26 cellular contexts compared by ENCODE assay signal in genomic region chr12:57000393-57000792, GRCh38. TPM values are rescaled to one million over a fixed set of nuclear protein-coding genes. Genes with fewer than 3 reads are reported as not detected.
DNase-seq lines count a peak whose midpoint lies in the region; ATAC-seq lines count a peak whose summit lies in the region.
"Had no signal": no experiment of that assay in that cellular context is flagged by ENCODE, and none has a peak within 500 bp of the region (broad histone marks: within the 10 kb centered on the region; RNA-seq: fewer than 3 reads in every experiment).

No MANE protein-coding gene starts in this region.

- H3K4me3 Mint-ChIP-seq in activated CD4-positive, alpha-beta T cell treated with anti-CD3 and anti-CD28 coated beads for 36 hours: no peak overlapping the region
- no peak overlapping the region for H3K4me3 Mint-ChIP-seq in activated T-helper 1 cell treated with anti-CD3 and anti-CD28 coated beads, Interleukin-12 subunit alpha, Interleukin-12 subunit beta, Interleukin-2, Interleukin-4 antibody, amounts not matched to agents 30 ng/mL and 10 ng/mL and 1 ng/mL, durations not matched to agents 14 hours and 24 hours and 36 hours
- H3K4me3 Mint-ChIP-seq: activated naive CD4-positive, alpha-beta T cell treated with anti-CD3 and anti-CD28 coated beads, Interleukin-2, amount 10 ng/mL, durations not matched to agents 7 days and 5 days had no signal

- H3K18ac ChIP-seq in mesenchymal stem cell (ENCODE audit: low read depth in 1 of 2, low read length in 2 of 2): no peak overlapping the region

- H3K36me3 ChIP-seq in mesenchymal stem cell (ENCODE audit: control insufficient read depth in 1 of 2, insufficient read depth in 2 of 2, low read depth in 1 of 2, low read length in 2 of 2): peaks cover 51 to 59% of the 10 kb centered on the region in 2 experiments

- H3K27me3 Mint-ChIP-seq in activated CD4-positive, alpha-beta T cell treated with anti-CD3 and anti-CD28 coated beads for 36 hours: no peaks in the 10 kb centered on the region
- H3K27me3 Mint-ChIP-seq in activated T-helper 1 cell treated with anti-CD3 and anti-CD28 coated beads, Interleukin-12 subunit alpha, Interleukin-12 subunit beta, Interleukin-2, Interleukin-4 antibody, amounts not matched to agents 30 ng/mL and 10 ng/mL and 1 ng/mL, durations not matched to agents 14 hours and 24 hours and 36 hours (ENCODE audit: insufficient read depth): no peaks in the 10 kb centered on the region
- H3K27me3 Mint-ChIP-seq: activated naive CD4-positive, alpha-beta T cell treated with anti-CD3 and anti-CD28 coated beads, Interleukin-2, amount 10 ng/mL, durations not matched to agents 7 days and 5 days; progenitor cell of endocrine pancreas had no signal

- no peak overlapping the region for H3K27ac ChIP-seq in mesenchymal stem cell (ENCODE audit: low read length, poor library complexity, severe bottlenecking)
- H3K27ac ChIP-seq: 22Rv1, esophagus muscularis mucosa, skin epidermis, stomach, tibial nerve had no signal

- H3K9me3 Mint-ChIP-seq in activated CD4-positive, alpha-beta T cell treated with anti-CD3 and anti-CD28 coated beads for 36 hours (ENCODE audit: low read depth): no peaks in the 10 kb centered on the region
- no peaks in the 10 kb centered on the region for H3K9me3 Mint-ChIP-seq in activated T-helper 1 cell treated with anti-CD3 and anti-CD28 coated beads, Interleukin-12 subunit alpha, Interleukin-12 subunit beta, Interleukin-2, Interleukin-4 antibody, amounts not matched to agents 30 ng/mL and 10 ng/mL and 1 ng/mL, durations not matched to agents 14 hours and 24 hours and 36 hours
- H3K9me3 Mint-ChIP-seq: activated naive CD4-positive, alpha-beta T cell treated with anti-CD3 and anti-CD28 coated beads, Interleukin-2, amount 10 ng/mL, durations not matched to agents 7 days and 5 days had no signal

- H3K27ac Mint-ChIP-seq in activated CD4-positive, alpha-beta T cell treated with anti-CD3 and anti-CD28 coated beads for 36 hours: peak overlapping the region; percentile 37
- H3K27ac Mint-ChIP-seq in activated T-helper 1 cell treated with anti-CD3 and anti-CD28 coated beads, Interleukin-12 subunit alpha, Interleukin-12 subunit beta, Interleukin-2, Interleukin-4 antibody, amounts not matched to agents 30 ng/mL and 10 ng/mL and 1 ng/mL, durations not matched to agents 14 hours and 24 hours and 36 hours: peak overlapping the region; percentile 27
- H3K27ac Mint-ChIP-seq: progenitor cell of endocrine pancreas had no signal

- no peaks in the 10 kb centered on the region for H3K27me3 ChIP-seq in mesenchymal stem cell (ENCODE audit: control insufficient read depth in 1 of 2, insufficient read depth in 1 of 2, low read length in 2 of 2)
- H3K27me3 ChIP-seq: esophagus muscularis mucosa, stomach, tibial nerve had no signal

- peaks cover 7% of the 10 kb centered on the region for H3K4me1 ChIP-seq in mesenchymal stem cell (ENCODE audit: control insufficient read depth, insufficient read depth, low read depth, low read length)

- no peak for DNase-seq in activated CD4-positive, alpha-beta T cell treated with anti-CD3 and anti-CD28 coated beads for 36 hours
- DNase-seq in activated CD4-positive, alpha-beta T cell treated with anti-CD3 and anti-CD28 coated beads for 1 hour: no peak
- DNase-seq in EH (ENCODE audit: low read depth) (peak; percentile 25), mesenchymal stem cell (no peak), epidermal melanocyte (ENCODE audit: insufficient read length, low spot score) (no peak), T1000 (lab: John Stamatoyannopoulos, UW) (no peak)
- DNase-seq in activated T-helper 1 cell treated with anti-CD3 and anti-CD28 coated beads, Interleukin-12 subunit alpha, Interleukin-12 subunit beta, Interleukin-2, Interleukin-4 antibody, amounts not matched to agents 30 ng/mL and 10 ng/mL and 1 ng/mL, durations not matched to agents 14 hours and 24 hours and 36 hours (ENCODE audit: low spot score): no peak
- DNase-seq: activated naive CD4-positive, alpha-beta T cell treated with anti-CD3 and anti-CD28 coated beads, Interleukin-2, amount 10 ng/mL, durations not matched to agents 7 days and 5 days; AML-193; DMS53; hippocampal formation; NCI-H1105 treated with DMSO at 0.1 percent for 48 hours; NCI-H2029 treated with DMSO at 0.1 percent for 48 hours; NCI-H345; stomach had no signal

- peaks cover 65% of the 10 kb centered on the region for H3K79me1 ChIP-seq in mesenchymal stem cell (replicated peaks; ENCODE audit: low read length, poor library complexity, severe bottlenecking)

- no peak overlapping the region for H2BK15ac ChIP-seq in mesenchymal stem cell (ENCODE audit: low read depth, poor library complexity, severe bottlenecking)

- H3K14ac ChIP-seq in mesenchymal stem cell (ENCODE audit: low read length in 2 of 2): no peak overlapping the region

- H3K4me2 ChIP-seq in mesenchymal stem cell (ENCODE audit: low read length, poor library complexity, severe bottlenecking): no peak overlapping the region

- H3K9ac ChIP-seq in mesenchymal stem cell (ENCODE audit: low read length): peak overlapping the region; percentile 28

- H3K36me3 Mint-ChIP-seq in activated CD4-positive, alpha-beta T cell treated with anti-CD3 and anti-CD28 coated beads for 36 hours (ENCODE audit: low read depth): peaks cover 44% of the 10 kb centered on the region
- peaks cover 35% of the 10 kb centered on the region for H3K36me3 Mint-ChIP-seq in activated T-helper 1 cell treated with anti-CD3 and anti-CD28 coated beads, Interleukin-12 subunit alpha, Interleukin-12 subunit beta, Interleukin-2, Interleukin-4 antibody, amounts not matched to agents 30 ng/mL and 10 ng/mL and 1 ng/mL, durations not matched to agents 14 hours and 24 hours and 36 hours (ENCODE audit: low read depth)

- H3K4me3 ChIP-seq in mesenchymal stem cell (ENCODE audit: insufficient read depth in 1 of 2, low read depth in 1 of 2, low read length in 2 of 2): no peak overlapping the region
- H3K4me3 ChIP-seq: esophagus muscularis mucosa, skin epidermis, stomach, tibial nerve had no signal

- intact Hi-C loops in activated CD4-positive, alpha-beta T cell treated with anti-CD3 and anti-CD28 coated beads for 36 hours (cut with DNase I, micrococcal nuclease): loop anchor here in 1 of 2 experiments (5.0 kb wide), 1 partner anchor 363 kb away; no protein-coding TSS in a partner anchor
- intact Hi-C loops in activated T-helper 1 cell treated with anti-CD3 and anti-CD28 coated beads, Interleukin-12 subunit alpha, Interleukin-12 subunit beta, Interleukin-2, Interleukin-4 antibody, amounts not matched to agents 30 ng/mL and 10 ng/mL and 1 ng/mL, durations not matched to agents 14 hours and 24 hours and 36 hours (cut with micrococcal nuclease): loop anchor here (2.0 kb wide), 1 partner anchor 14 kb away; no protein-coding TSS in a partner anchor

- H2BK12ac ChIP-seq in mesenchymal stem cell (ENCODE audit: low read length in 2 of 2): no peak overlapping the region

- no peak overlapping the region for H4K91ac ChIP-seq in mesenchymal stem cell (ENCODE audit: low read length)

- CTCF ChIA-PET in activated CD4-positive, alpha-beta T cell treated with anti-CD3 and anti-CD28 coated beads for 36 hours (lab: Charles Lee): interaction anchor here (0.7 to 13.0 kb wide), 10 partner anchors 8 to 708 kb away, joined by 3 to 207 read pairs (median 12); partner anchors contain the start of gene TAC3

- no peaks in the 10 kb centered on the region for H3K9me3 ChIP-seq in mesenchymal stem cell (ENCODE audit: control insufficient read depth, low read length)
- H3K9me3 ChIP-seq: esophagus muscularis mucosa, stomach, tibial nerve had no signal

- no peak overlapping the region for H4K8ac ChIP-seq in mesenchymal stem cell (ENCODE audit: low read length)

- no peak overlapping the region for H2AK5ac ChIP-seq in mesenchymal stem cell (ENCODE audit: low read length, severe bottlenecking)

- H2BK5ac ChIP-seq in mesenchymal stem cell (ENCODE audit: low read depth, low read length, poor library complexity, severe bottlenecking): no peak overlapping the region

- POLR2A ChIA-PET in activated CD4-positive, alpha-beta T cell treated with anti-CD3 and anti-CD28 coated beads for 36 hours (lab: Charles Lee): no interaction called here

- H3K4me1 Mint-ChIP-seq in activated CD4-positive, alpha-beta T cell treated with anti-CD3 and anti-CD28 coated beads for 36 hours: peaks cover 60% of the 10 kb centered on the region
- H3K4me1 Mint-ChIP-seq in activated T-helper 1 cell treated with anti-CD3 and anti-CD28 coated beads, Interleukin-12 subunit alpha, Interleukin-12 subunit beta, Interleukin-2, Interleukin-4 antibody, amounts not matched to agents 30 ng/mL and 10 ng/mL and 1 ng/mL, durations not matched to agents 14 hours and 24 hours and 36 hours (ENCODE audit: low read depth): peaks cover 48% of the 10 kb centered on the region

- 83% methylated on average over 1 of the region's 1 CpG for WGBS in mesenchymal stem cell

- no peak overlapping the region for H3K4ac ChIP-seq in mesenchymal stem cell (ENCODE audit: low read depth in 1 of 2, low read length in 2 of 2)

- no peak overlapping the region for H3K23ac ChIP-seq in mesenchymal stem cell (ENCODE audit: low read length in 2 of 2)

- H2BK120ac ChIP-seq in mesenchymal stem cell (ENCODE audit: low read depth, low read length): no peak overlapping the region

- no peak overlapping the region for H2AFZ ChIP-seq in mesenchymal stem cell (ENCODE audit: low read depth, low read length)

- peak; percentile 28 for ATAC-seq in activated CD4-positive, alpha-beta T cell treated with anti-CD3 and anti-CD28 coated beads for 36 hours
- ATAC-seq in GM18517 (IDR thresholded peaks at IDR 0.05; ENCODE audit: unreplicated experiment): no peak
- ATAC-seq: activated CD4-positive, CD25-positive, alpha-beta regulatory T cell treated with anti-CD3 and anti-CD28 coated beads, Interleukin-2, amount 50 U/mL, for 24 hours; Right ventricle myocardium inferior had no signal

RNA-seq across cellular contexts. Expression of gene ZBTB39, which starts 6.0 kb away (rescaled TPM):
- 1 to 10 TPM; 6.4 to 6.6 TPM for total RNA-seq in activated CD4-positive, alpha-beta T cell treated with anti-CD3 and anti-CD28 coated beads for 36 hours
- 10.3 and 11.2 TPM in 2 replicates for total RNA-seq in activated T-helper 1 cell treated with anti-CD3 and anti-CD28 coated beads, Interleukin-12 subunit alpha, Interleukin-12 subunit beta, Interleukin-2, Interleukin-4 antibody, amounts not matched to agents 30 ng/mL and 10 ng/mL and 1 ng/mL, durations not matched to agents 14 hours and 24 hours and 36 hours
- 2.9 TPM for polyA plus RNA-seq in mesenchymal stem cell (2013, experiment 1 of 2)
- 3.0 TPM for polyA plus RNA-seq in mesenchymal stem cell (2013, experiment 2 of 2)

RNA-seq across cellular contexts. Expression of gene TAC3, which starts 15.9 kb away (rescaled TPM):
- under 1 TPM; 0.37 to 0.63 TPM for total RNA-seq in activated CD4-positive, alpha-beta T cell treated with anti-CD3 and anti-CD28 coated beads for 36 hours
- total RNA-seq in activated T-helper 1 cell treated with anti-CD3 and anti-CD28 coated beads, Interleukin-12 subunit alpha, Interleukin-12 subunit beta, Interleukin-2, Interleukin-4 antibody, amounts not matched to agents 30 ng/mL and 10 ng/mL and 1 ng/mL, durations not matched to agents 14 hours and 24 hours and 36 hours: 0.34 TPM in 1 of 2 replicates, not detected in the other
- polyA plus RNA-seq in mesenchymal stem cell (2013, experiment 1 of 2): 1.3 TPM
- polyA plus RNA-seq in mesenchymal stem cell (2013, experiment 2 of 2): 0.96 TPM
- total RNA-seq: cerebellum, esophagus muscularis mucosa, OCI-LY7, Right ventricle myocardium inferior, tibial nerve had no signal

RNA-seq across cellular contexts. Expression of gene RDH16, which starts 43.0 kb away (rescaled TPM):
- total RNA-seq in activated CD4-positive, alpha-beta T cell treated with anti-CD3 and anti-CD28 coated beads for 36 hours: under 1 TPM; 0.18 to 0.32 TPM
- 0.23 and 0.29 TPM in 2 replicates for total RNA-seq in activated T-helper 1 cell treated with anti-CD3 and anti-CD28 coated beads, Interleukin-12 subunit alpha, Interleukin-12 subunit beta, Interleukin-2, Interleukin-4 antibody, amounts not matched to agents 30 ng/mL and 10 ng/mL and 1 ng/mL, durations not matched to agents 14 hours and 24 hours and 36 hours
- polyA plus RNA-seq in mesenchymal stem cell (2013, experiment 1 of 2): 0.04 TPM
- 0.03 TPM for polyA plus RNA-seq in mesenchymal stem cell (2013, experiment 2 of 2)
- total RNA-seq: Right ventricle myocardium inferior had no signal

RNA-seq across cellular contexts. Expression of gene MYO1A, which starts 49.5 kb away (rescaled TPM):
- 1 to 10 TPM; 2.4 to 2.6 TPM for total RNA-seq in activated CD4-positive, alpha-beta T cell treated with anti-CD3 and anti-CD28 coated beads for 36 hours
- total RNA-seq in activated T-helper 1 cell treated with anti-CD3 and anti-CD28 coated beads, Interleukin-12 subunit alpha, Interleukin-12 subunit beta, Interleukin-2, Interleukin-4 antibody, amounts not matched to agents 30 ng/mL and 10 ng/mL and 1 ng/mL, durations not matched to agents 14 hours and 24 hours and 36 hours: 1.1 and 2.6 TPM in 2 replicates
- not detected for polyA plus RNA-seq in mesenchymal stem cell (2013, experiment 1 of 2)
- polyA plus RNA-seq in mesenchymal stem cell (2013, experiment 2 of 2): not detected
- total RNA-seq: frontal cortex, Right ventricle myocardium inferior had no signal
